In genomic region chr3:42019144-42019952, GRCh38 we compare ENCODE assay signal across 2 cellular contexts.
A peak's percentile ranks its signal among the peaks of the same experiment; 100 is the strongest.
TF ChIP-seq lines count a peak whose summit lies in the region.

No MANE protein-coding gene starts in this region.

TF ChIP-seq in GM12878, 131 proteins besides CTCF, POLR2A, EP300 and RAD21:
- TF ChIP-seq FOXM1 (IDR thresholded peaks at IDR 0.05; ENCODE audit: low read depth, low read length): no peak
- TF ChIP-seq, protein P1, sequence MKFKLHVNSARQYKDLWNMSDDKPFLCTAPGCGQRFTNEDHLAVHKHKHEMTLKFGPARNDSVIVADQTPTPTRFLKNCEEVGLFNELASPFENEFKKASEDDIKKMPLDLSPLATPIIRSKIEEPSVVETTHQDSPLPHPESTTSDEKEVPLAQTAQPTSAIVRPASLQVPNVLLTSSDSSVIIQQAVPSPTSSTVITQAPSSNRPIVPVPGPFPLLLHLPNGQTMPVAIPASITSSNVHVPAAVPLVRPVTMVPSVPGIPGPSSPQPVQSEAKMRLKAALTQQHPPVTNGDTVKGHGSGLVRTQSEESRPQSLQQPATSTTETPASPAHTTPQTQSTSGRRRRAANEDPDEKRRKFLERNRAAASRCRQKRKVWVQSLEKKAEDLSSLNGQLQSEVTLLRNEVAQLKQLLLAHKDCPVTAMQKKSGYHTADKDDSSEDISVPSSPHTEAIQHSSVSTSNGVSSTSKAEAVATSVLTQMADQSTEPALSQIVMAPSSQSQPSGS (IDR thresholded peaks at IDR 0.05; ENCODE audit: low read length): no peak
- TF ChIP-seq CEBPB (IDR thresholded peaks at IDR 0.05; ENCODE audit: borderline replicate concordance in 1 of 2, low read depth in 2 of 2, low read length in 2 of 2): no peak
- TF ChIP-seq HSF1 (IDR thresholded peaks at IDR 0.05; ENCODE audit: low read depth, low read length): no peak

TF ChIP-seq in liver, 16 proteins besides CTCF, POLR2A, EP300 and RAD21:
- TF ChIP-seq JUND (IDR thresholded peaks at IDR 0.05) (peak; percentile 18 to 48), RXRA (IDR thresholded peaks at IDR 0.05) (peak; percentile 72 to 74), HNF4A (conservative IDR thresholded peaks at IDR 0.05) (peak; percentile 85 to 88), FOXA1 (IDR thresholded peaks at IDR 0.05) (no peak), MAX (IDR thresholded peaks at IDR 0.05) (peak; percentile 20), EGR1 (IDR thresholded peaks at IDR 0.05; ENCODE audit: low read depth in 2 of 2) (no peak), YY1 (IDR thresholded peaks at IDR 0.05) (no peak), SP1 (IDR thresholded peaks at IDR 0.05) (peak; percentile 20), HNF4G (IDR thresholded peaks at IDR 0.05) (peak; percentile 54)
- TF ChIP-seq, protein P2, sequence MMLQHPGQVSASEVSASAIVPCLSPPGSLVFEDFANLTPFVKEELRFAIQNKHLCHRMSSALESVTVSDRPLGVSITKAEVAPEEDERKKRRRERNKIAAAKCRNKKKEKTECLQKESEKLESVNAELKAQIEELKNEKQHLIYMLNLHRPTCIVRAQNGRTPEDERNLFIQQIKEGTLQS (IDR thresholded peaks at IDR 0.05): no peak
